8 cellular contexts compared by ENCODE assay signal in genomic region chr6:37168809-37169457, GRCh38. TPM values are rescaled to one million over a fixed set of nuclear protein-coding genes. Genes with fewer than 3 reads are reported as not detected.
DNase-seq lines count a peak whose midpoint lies in the region; ATAC-seq and FAIRE-seq lines count a peak whose summit lies in the region.

No MANE protein-coding gene starts in this region.

- H3K79me2 ChIP-seq in GM23248 (ENCODE audit: insufficient read depth) = peaks cover 10% of the 10 kb centered on the region; the same call in 1 of the 2 replicates

- intact Hi-C loops in posterior vena cava (cut with DNase I) = loop anchor here in 1 of 2 donors (1.0 kb wide), 1 partner anchor 18 kb away; no protein-coding TSS in a partner anchor

- H4K20me1 ChIP-seq in GM23248 (ENCODE audit: insufficient read depth) = no peaks in the 10 kb centered on the region

- H3K9me3 ChIP-seq in GM23248 (ENCODE audit: low read depth) = no peaks in the 10 kb centered on the region

- peak; percentile 76 for DNase-seq in AG08395 (ENCODE audit: low spot score)
- DNase-seq in GM23248 = peak; percentile 90
- peak; percentile 54 for DNase-seq in RCC 7860 (ENCODE audit: low spot score)
- no peak for DNase-seq in central memory CD8-positive, alpha-beta T cell (ENCODE audit: low spot score in 2 of 2)
- DNase-seq in stimulated activated effector memory CD8-positive, alpha-beta T cell treated with anti-CD3 and anti-CD28 coated beads, Interleukin-12 subunit alpha, Interleukin-12 subunit beta, amount 100 ng/mL, for 72 hours (ENCODE audit: low spot score in 2 of 2) = no peak
- no peak for DNase-seq in GF-D8 (lab: John Stamatoyannopoulos, UW)
- no peak for DNase-seq in posterior vena cava (ENCODE audit: low spot score)

- ATAC-seq in central memory CD8-positive, alpha-beta T cell (replicated peaks; ENCODE audit: extremely low read depth, poor library complexity, severe bottlenecking) = no peak
- ATAC-seq in stimulated activated effector memory CD8-positive, alpha-beta T cell treated with anti-CD3 and anti-CD28 coated beads, Interleukin-12 subunit alpha, Interleukin-12 subunit beta, amount 100 ng/mL, for 72 hours = no peak

- H3K27me3 ChIP-seq in GM23248 (replicated peaks; ENCODE audit: insufficient read depth) (no peaks in the 10 kb centered on the region), layer of hippocampus (ENCODE audit: control insufficient read depth, insufficient read depth, low read length) (no peaks in the 10 kb centered on the region)

- peak overlapping the region; percentile 92 for H3K27ac Mint-ChIP-seq in central memory CD8-positive, alpha-beta T cell (ENCODE audit: low read depth)
- peak overlapping the region; percentile 99 for H3K27ac Mint-ChIP-seq in stimulated activated effector memory CD8-positive, alpha-beta T cell treated with anti-CD3 and anti-CD28 coated beads, Interleukin-12 subunit alpha, Interleukin-12 subunit beta, amount 100 ng/mL, for 72 hours

- no peak for FAIRE-seq in RCC 7860 (lab: Jason Lieb, UNC)

- 1 to 4% methylated on average over 17 to 22 of the region's 24 CpGs for whole genome bisulfite sequencing in GM23248 (ENCODE audit: low coverage in 1 of 2, low lambda C conversion rate in 2 of 2, missing lambda C conversion rate in 2 of 2), 2 experiments

- peaks cover 17% of the 10 kb centered on the region for H3K36me3 ChIP-seq in GM23248 (ENCODE audit: low read depth)

- peak overlapping the region; percentile 67 for H3K4me3 ChIP-seq in GM23248

- H2AFZ ChIP-seq in GM23248 = peak overlapping the region; percentile 54

- H3K9me2 ChIP-seq in GM23248 (ENCODE audit: insufficient read depth) = no peaks in the 10 kb centered on the region

- H3F3A ChIP-seq in GM23248 (ENCODE audit: insufficient read depth) = peaks cover 10% of the 10 kb centered on the region; the same call in 1 of the 2 replicates

- peak overlapping the region; percentile 93 for H3K27ac ChIP-seq in GM23248
- peak overlapping the region; percentile 85 for H3K27ac ChIP-seq in layer of hippocampus (ENCODE audit: low read depth, low read length)

- H3K4me3 Mint-ChIP-seq in central memory CD8-positive, alpha-beta T cell = peak overlapping the region; percentile 96
- peak overlapping the region; percentile 96 for H3K4me3 Mint-ChIP-seq in stimulated activated effector memory CD8-positive, alpha-beta T cell treated with anti-CD3 and anti-CD28 coated beads, Interleukin-12 subunit alpha, Interleukin-12 subunit beta, amount 100 ng/mL, for 72 hours

- H3K9me3 Mint-ChIP-seq in central memory CD8-positive, alpha-beta T cell = no peaks in the 10 kb centered on the region
- no peaks in the 10 kb centered on the region for H3K9me3 Mint-ChIP-seq in stimulated activated effector memory CD8-positive, alpha-beta T cell treated with anti-CD3 and anti-CD28 coated beads, Interleukin-12 subunit alpha, Interleukin-12 subunit beta, amount 100 ng/mL, for 72 hours

- peaks cover 15% of the 10 kb centered on the region for H3K4me1 ChIP-seq in GM23248 (ENCODE audit: insufficient read depth)

- in situ Hi-C loops in GM23248 (cut with MboI) = no loop called here

- peak overlapping the region; percentile 76 for H3K4me2 ChIP-seq in GM23248 (ENCODE audit: unreplicated experiment)

- H3K9ac ChIP-seq in GM23248 = peak overlapping the region; percentile 90

- peaks cover 44% of the 10 kb centered on the region for H3K36me3 Mint-ChIP-seq in central memory CD8-positive, alpha-beta T cell (ENCODE audit: insufficient read depth)
- peaks cover 53% of the 10 kb centered on the region for H3K36me3 Mint-ChIP-seq in stimulated activated effector memory CD8-positive, alpha-beta T cell treated with anti-CD3 and anti-CD28 coated beads, Interleukin-12 subunit alpha, Interleukin-12 subunit beta, amount 100 ng/mL, for 72 hours

- no peaks in the 10 kb centered on the region for H3K27me3 Mint-ChIP-seq in central memory CD8-positive, alpha-beta T cell

- peaks cover 31% of the 10 kb centered on the region for H3K4me1 Mint-ChIP-seq in central memory CD8-positive, alpha-beta T cell
- peaks cover 36% of the 10 kb centered on the region for H3K4me1 Mint-ChIP-seq in stimulated activated effector memory CD8-positive, alpha-beta T cell treated with anti-CD3 and anti-CD28 coated beads, Interleukin-12 subunit alpha, Interleukin-12 subunit beta, amount 100 ng/mL, for 72 hours

RNA-seq across cellular contexts. Expression of gene PIM1, which starts 1.0 kb away (rescaled TPM):
- total RNA-seq in GM23248 (2014; rRNA removed; shearing (Covaris generic)) = 12.6 and 15.5 TPM in 2 replicates
- 10.8 and 12.0 TPM in 2 replicates for polyA plus RNA-seq in GM23248 (2016; fragmentation: Nextera tagmentation; extraction: Ambion mirVana)
- 10 to 100 TPM; 32.3 to 34.3 TPM for total RNA-seq in posterior vena cava

Comparison
In these comparisons a context has a peak if more than half of its experiments do, and no peak if none do; other contexts are left out.
1. DNase-seq: peak in AG08395 (single experiment), GM23248 (single experiment) and RCC 7860 (single experiment); none in central memory CD8-positive, alpha-beta T cell (0 of 2), stimulated activated effector memory CD8-positive, alpha-beta T cell treated with anti-CD3 and anti-CD28 coated beads, Interleukin-12 subunit alpha, Interleukin-12 subunit beta, amount 100 ng/mL, for 72 hours (0 of 2), GF-D8 (single experiment) and posterior vena cava (single experiment).